Comparison of ENCODE assay signal across 2 cellular contexts in genomic region chr11:87290304-87290922, GRCh38.
TF ChIP-seq lines count a peak whose summit lies in the region.

No MANE protein-coding gene starts in this region.

TF ChIP-seq in HCT116, 20 proteins besides CTCF, POLR2A, EP300 and RAD21:
- TF ChIP-seq CBX3 (IDR thresholded peaks at IDR 0.05; ENCODE audit: low read depth) (no peak), ZFX (IDR thresholded peaks at IDR 0.05) (no peak)

TF ChIP-seq in HepG2, 621 proteins besides CTCF, POLR2A, EP300 and RAD21:
- TF ChIP-seq STAG1 (CRISPR knock-in tag; IDR thresholded peaks at IDR 0.05): peak; percentile 90
- peak; percentile 49; the same call in 1 of the 2 replicates for TF ChIP-seq ARID3A (IDR thresholded peaks at IDR 0.05; ENCODE audit: low read depth, low read length)
- TF ChIP-seq ZFYVE20 (CRISPR knock-in tag; IDR thresholded peaks at IDR 0.05; ENCODE audit: borderline replicate concordance, low read depth): no peak
- no peak for TF ChIP-seq ZNF101 (CRISPR knock-in tag; IDR thresholded peaks at IDR 0.05; ENCODE audit: borderline replicate concordance, low read depth)
- no peak for TF ChIP-seq ERF (CRISPR knock-in tag; IDR thresholded peaks at IDR 0.05)
- no peak for TF ChIP-seq SNRNP70 (IDR thresholded peaks at IDR 0.05; ENCODE audit: low read depth, low read length)
- TF ChIP-seq SMC3 (IDR thresholded peaks at IDR 0.05; ENCODE audit: low read length): peak; percentile 68
- TF ChIP-seq, protein P1, sequence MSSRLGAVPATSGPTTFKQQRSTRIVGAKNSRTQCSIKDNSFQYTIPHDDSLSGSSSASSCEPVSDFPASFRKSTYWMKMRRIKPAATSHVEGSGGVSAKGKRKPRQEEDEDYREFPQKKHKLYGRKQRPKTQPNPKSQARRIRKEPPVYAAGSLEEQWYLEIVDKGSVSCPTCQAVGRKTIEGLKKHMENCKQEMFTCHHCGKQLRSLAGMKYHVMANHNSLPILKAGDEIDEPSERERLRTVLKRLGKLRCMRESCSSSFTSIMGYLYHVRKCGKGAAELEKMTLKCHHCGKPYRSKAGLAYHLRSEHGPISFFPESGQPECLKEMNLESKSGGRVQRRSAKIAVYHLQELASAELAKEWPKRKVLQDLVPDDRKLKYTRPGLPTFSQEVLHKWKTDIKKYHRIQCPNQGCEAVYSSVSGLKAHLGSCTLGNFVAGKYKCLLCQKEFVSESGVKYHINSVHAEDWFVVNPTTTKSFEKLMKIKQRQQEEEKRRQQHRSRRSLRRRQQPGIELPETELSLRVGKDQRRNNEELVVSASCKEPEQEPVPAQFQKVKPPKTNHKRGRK (CRISPR knock-in tag; IDR thresholded peaks at IDR 0.05): no peak
- TF ChIP-seq ZUFSP (CRISPR knock-in tag; IDR thresholded peaks at IDR 0.05; ENCODE audit: borderline replicate concordance): no peak
- TF ChIP-seq FOXJ3 (CRISPR knock-in tag; IDR thresholded peaks at IDR 0.05; ENCODE audit: borderline replicate concordance): no peak
- no peak for TF ChIP-seq NFIC (IDR thresholded peaks at IDR 0.05; ENCODE audit: low read length)
- no peak for TF ChIP-seq AHDC1 (CRISPR knock-in tag; IDR thresholded peaks at IDR 0.05; ENCODE audit: borderline replicate concordance)
- TF ChIP-seq MIXL1 (CRISPR knock-in tag; IDR thresholded peaks at IDR 0.05): 0 out of 2 replicates have a peak, but pooled peaks have one; percentile 26
- TF ChIP-seq DR1 (CRISPR knock-in tag; IDR thresholded peaks at IDR 0.05): no peak
- no peak for TF ChIP-seq RBAK (CRISPR knock-in tag; IDR thresholded peaks at IDR 0.05)
- TF ChIP-seq, protein P2, sequence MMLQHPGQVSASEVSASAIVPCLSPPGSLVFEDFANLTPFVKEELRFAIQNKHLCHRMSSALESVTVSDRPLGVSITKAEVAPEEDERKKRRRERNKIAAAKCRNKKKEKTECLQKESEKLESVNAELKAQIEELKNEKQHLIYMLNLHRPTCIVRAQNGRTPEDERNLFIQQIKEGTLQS (CRISPR knock-in tag; IDR thresholded peaks at IDR 0.05): no peak
- no peak for TF ChIP-seq TEAD2 (CRISPR knock-in tag; IDR thresholded peaks at IDR 0.05)
- TF ChIP-seq ZNF558 (CRISPR knock-in tag; IDR thresholded peaks at IDR 0.05; ENCODE audit: borderline replicate concordance): no peak
- no peak for TF ChIP-seq ARNT2 (CRISPR knock-in tag; IDR thresholded peaks at IDR 0.05; ENCODE audit: low read depth)
